ENCODE assay signal across 18 cellular contexts in the genomic region with DNA sequence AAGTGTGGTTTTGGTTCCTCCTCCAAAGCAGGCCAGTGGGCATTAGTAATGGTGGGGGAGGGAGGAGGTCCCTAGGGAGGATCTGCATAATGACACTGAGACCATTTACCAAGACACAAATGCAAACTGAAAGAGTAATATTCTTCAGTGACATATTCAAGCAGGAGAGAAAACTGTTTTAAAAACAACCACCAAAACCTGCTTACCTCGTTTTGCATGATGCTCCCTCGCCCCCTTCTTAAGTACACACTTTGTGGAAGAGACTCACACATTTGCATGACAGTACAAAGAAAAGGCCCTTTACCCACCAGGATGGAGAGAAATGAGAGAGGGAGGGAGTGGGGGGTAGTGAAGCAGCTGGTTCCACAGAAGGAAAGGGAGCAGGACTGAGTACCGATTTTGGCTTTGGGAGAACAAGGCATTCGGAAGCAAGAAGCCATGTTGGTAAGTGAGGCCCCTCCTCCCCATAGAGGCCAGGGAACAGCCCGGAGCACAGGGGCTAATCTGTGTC. TPM values are rescaled to one million over a fixed set of nuclear protein-coding genes. Genes with fewer than 3 reads are reported as not detected.
DNase-seq lines count a peak whose midpoint lies in the region; ATAC-seq, FAIRE-seq and TF ChIP-seq lines count a peak whose summit lies in the region.
"Had no signal": no experiment of that assay in that cellular context is flagged by ENCODE, and none has a peak within 500 bp of the region (broad histone marks: within the 10 kb centered on the region; RNA-seq: fewer than 3 reads in every experiment).

No MANE protein-coding gene starts in this region.

- intact Hi-C loops in Right ventricle myocardium superior (cut with DNase I), result no loop called here

- peaks cover 3% of the 10 kb centered on the region for H3K9me3 Mint-ChIP-seq in natural killer cell treated with Interleukin-12 subunit alpha and Interleukin-12 subunit beta and Interleukin-15 and Interleukin-18, amount 100 ng/mL, for 72 hours

- H3K4me1 Mint-ChIP-seq in natural killer cell treated with Interleukin-12 subunit alpha and Interleukin-12 subunit beta and Interleukin-15 and Interleukin-18, amount 100 ng/mL, for 72 hours (ENCODE audit: low read depth in 2 of 2), result no peaks in the 10 kb centered on the region
- H3K4me1 Mint-ChIP-seq: B cell; central memory CD8-positive, alpha-beta T cell had no signal

- no peak overlapping the region for H3K4me3 Mint-ChIP-seq in natural killer cell treated with Interleukin-12 subunit alpha and Interleukin-12 subunit beta and Interleukin-15 and Interleukin-18, amount 100 ng/mL, for 72 hours
- H3K4me3 Mint-ChIP-seq: B cell; central memory CD8-positive, alpha-beta T cell had no signal

- no peaks in the 10 kb centered on the region for H3K36me3 Mint-ChIP-seq in natural killer cell treated with Interleukin-12 subunit alpha and Interleukin-12 subunit beta and Interleukin-15 and Interleukin-18, amount 100 ng/mL, for 72 hours

- no peak for TF ChIP-seq POLR2A in GM18505 (IDR thresholded peaks at IDR 0.05; ENCODE audit: borderline replicate concordance, extremely low read depth, insufficient read depth, insufficient read length)

- ATAC-seq in GM19438 (IDR thresholded peaks at IDR 0.05; ENCODE audit: low read depth, unreplicated experiment) (peak; percentile 69), HG03354 (IDR thresholded peaks at IDR 0.05; ENCODE audit: poor library complexity, severe bottlenecking, unreplicated experiment) (peak; percentile 70), GM18505 (IDR thresholded peaks at IDR 0.05; ENCODE audit: unreplicated experiment) (no peak), Right ventricle myocardium superior (ENCODE audit: poor library complexity) (no peak)
- no peak for ATAC-seq in natural killer cell treated with Interleukin-12 subunit alpha and Interleukin-12 subunit beta and Interleukin-15 and Interleukin-18, amount 100 ng/mL, for 72 hours
- ATAC-seq: activated CD4-positive, CD25-positive, alpha-beta regulatory T cell treated with anti-CD3 and anti-CD28 coated beads, Interleukin-2, amount 50 U/mL, for 24 hours; pancreas had no signal

- DNase-seq in GM18507 (ENCODE audit: extremely low spot score, insufficient read length, low read depth) (no peak), iPS DF 19.7 (ENCODE audit: low read depth, low spot score) (peak; percentile 67), Right ventricle myocardium superior (no peak)
- DNase-seq in natural killer cell treated with Interleukin-12 subunit alpha and Interleukin-12 subunit beta and Interleukin-15 and Interleukin-18, amount 100 ng/mL, for 72 hours (ENCODE audit: low spot score), result no peak
- no peak for DNase-seq in stimulated activated CD4-positive, alpha-beta T cell treated with anti-CD3 and anti-CD28 coated beads, Interleukin-1b, Interleukin-23, amount 100 ng/mL, for 48 hours
- DNase-seq: amygdala; effector CD8-positive, alpha-beta T cell; left ventricle myocardium inferior; NCI-H1694 treated with DMSO at 0.1 percent for 48 hours; NCI-H510A; pancreas; testis had no signal

- peak; percentile 9 for FAIRE-seq in GM18507 (lab: Jason Lieb, UNC)
- FAIRE-seq: pancreas had no signal

- no peak overlapping the region for H3K27ac Mint-ChIP-seq in natural killer cell treated with Interleukin-12 subunit alpha and Interleukin-12 subunit beta and Interleukin-15 and Interleukin-18, amount 100 ng/mL, for 72 hours
- H3K27ac Mint-ChIP-seq: B cell had no signal

- H3K27me3 Mint-ChIP-seq in natural killer cell treated with Interleukin-12 subunit alpha and Interleukin-12 subunit beta and Interleukin-15 and Interleukin-18, amount 100 ng/mL, for 72 hours, result no peaks in the 10 kb centered on the region
- H3K27me3 Mint-ChIP-seq: B cell; central memory CD8-positive, alpha-beta T cell had no signal

RNA-seq across cellular contexts. Expression of a gene that starts 13.0 kb away (rescaled TPM):
- total RNA-seq in natural killer cell treated with Interleukin-12 subunit alpha and Interleukin-12 subunit beta and Interleukin-15 and Interleukin-18, amount 100 ng/mL, for 72 hours, result not detected
- 0.59 TPM for total RNA-seq in Right ventricle myocardium superior
- total RNA-seq: B cell had no signal

Comparison
In these comparisons a context has a peak if more than half of its experiments do, and no peak if none do; other contexts are left out.
1. ATAC-seq: peak in GM19438 (single experiment) and HG03354 (single experiment); none in GM18505 (single experiment), natural killer cell treated with Interleukin-12 subunit alpha and Interleukin-12 subunit beta and Interleukin-15 and Interleukin-18, amount 100 ng/mL, for 72 hours (0 of 2) and Right ventricle myocardium superior (single experiment).